In genomic region chr13:93472296-93472695, GRCh38 we compare ENCODE assay signal across 20 cellular contexts.
DNase-seq lines count a peak whose midpoint lies in the region; ATAC-seq and TF ChIP-seq lines count a peak whose summit lies in the region.
"Had no signal": no experiment of that assay in that cellular context is flagged by ENCODE, and none has a peak within 500 bp of the region (broad histone marks: within the 10 kb centered on the region; RNA-seq: fewer than 3 reads in every experiment).

No MANE protein-coding gene starts in this region.

- 0 out of 2 replicates have a peak overlapping the region, but pooled peaks have one; percentile 16 for H2AK5ac ChIP-seq in IMR-90 (ENCODE audit: low read depth, low read length)

- POLR2A ChIA-PET in IMR-90 (lab: Charles Lee; ENCODE audit: unreplicated experiment) = no interaction called here

- CTCF ChIA-PET in IMR-90 (lab: Yijun Ruan, JAX) = no interaction called here

- no peak overlapping the region for H2BK120ac ChIP-seq in IMR-90 (ENCODE audit: low read depth, low read length)

- no TSS peak for BruUV-seq in IMR-90 (replicated peaks; lab: Mats Ljungman, UMichigan)

- no peak for TF ChIP-seq RAD21 in IMR-90 (IDR thresholded peaks at IDR 0.05; ENCODE audit: low read length)

- dilution Hi-C loops in IMR-90 (cut with HindIII; ENCODE audit: low sequenced_read_pairs, unreplicated experiment) = no loop called here

- H3K4me1 ChIP-seq in IMR-90 (ENCODE audit: control insufficient read depth, insufficient read depth, low read length) = peaks cover 14% of the 10 kb centered on the region
- H3K4me1 ChIP-seq: BLaER1, Caco-2 had no signal

- H3K56ac ChIP-seq in IMR-90 (ENCODE audit: extremely low read depth, insufficient read depth, low read length) = no peak overlapping the region

- ATAC-seq in IMR-90 (ENCODE audit: low read depth) = no peak
- peak; percentile 54 for ATAC-seq in stimulated activated memory B cell treated with anti-CD40 and anti-IgM and Interleukin-4, amounts not matched to agents 10 μg/mL and 1 μg/mL and 100 μg/mL, for 72 hours
- ATAC-seq in HG02973 (IDR thresholded peaks at IDR 0.05; ENCODE audit: unreplicated experiment) = no peak
- ATAC-seq: CD8-positive, alpha-beta T cell; GM12878; GM23338; HCT116 had no signal

- H3K9ac ChIP-seq in IMR-90 (ENCODE audit: low read depth, low read length) = no peak overlapping the region
- H3K9ac ChIP-seq: BLaER1 had no signal

- H4K91ac ChIP-seq in IMR-90 (ENCODE audit: insufficient read depth, low read depth, low read length) = no peak overlapping the region

- intact Hi-C loops in IMR-90 (cut with micrococcal nuclease) = no loop called here

- H2AK9ac ChIP-seq in IMR-90 (replicated peaks; ENCODE audit: low read depth, low read length, poor library complexity) = no peak overlapping the region

- H3K23ac ChIP-seq in IMR-90 (ENCODE audit: low read depth, low read length) = no peak overlapping the region

- H3K27ac ChIP-seq in IMR-90 (ENCODE audit: insufficient read depth, low read length) = no peak overlapping the region
- H3K27ac ChIP-seq: BLaER1, C4-2B had no signal

- H3K27me3 Mint-ChIP-seq in chondrocyte (ENCODE audit: low read depth) (no peaks in the 10 kb centered on the region), nephron progenitor cell (ENCODE audit: low read depth, poor library complexity) (no peaks in the 10 kb centered on the region)
- H3K27me3 Mint-ChIP-seq in stimulated activated memory B cell treated with anti-CD40 and anti-IgM and Interleukin-4, amounts not matched to agents 10 μg/mL and 1 μg/mL and 100 μg/mL, for 72 hours = no peaks in the 10 kb centered on the region
- H3K27me3 Mint-ChIP-seq: B cell; CD4-positive, CD25-positive, alpha-beta regulatory T cell had no signal

- H4K8ac ChIP-seq in IMR-90 (ENCODE audit: low read depth in 2 of 2, low read length in 2 of 2) = no peak overlapping the region

- no peak overlapping the region for H3K27ac Mint-ChIP-seq in chondrocyte (ENCODE audit: unreplicated experiment)
- H3K27ac Mint-ChIP-seq in nephron progenitor cell = peak overlapping the region; percentile 81
- no peak overlapping the region for H3K27ac Mint-ChIP-seq in stimulated activated memory B cell treated with anti-CD40 and anti-IgM and Interleukin-4, amounts not matched to agents 10 μg/mL and 1 μg/mL and 100 μg/mL, for 72 hours
- H3K27ac Mint-ChIP-seq: B cell; CD4-positive, CD25-positive, alpha-beta regulatory T cell; CD8-positive, alpha-beta T cell; GM23338; H9 had no signal

- no peak overlapping the region for H4K5ac ChIP-seq in IMR-90 (ENCODE audit: low read depth, low read length)

- 0 out of 2 replicates have a peak, but pooled peaks cover 4% of the 10 kb centered on the region for H3K9me3 ChIP-seq in IMR-90 (ENCODE audit: control insufficient read depth, insufficient read depth, low read length)
- H3K9me3 ChIP-seq: Caco-2 had no signal

- H3K4me3 ChIP-seq in IMR-90 (ENCODE audit: insufficient read depth, low read depth, low read length) = no peak overlapping the region
- H3K4me3 ChIP-seq: BLaER1, GM12878, GM23338 had no signal

- in situ Hi-C loops in IMR-90 (cut with MboI; ENCODE audit: low sequenced_read_pairs) = no loop called here

- H2BK5ac ChIP-seq in IMR-90 (ENCODE audit: low read depth, low read length, poor library complexity, severe bottlenecking) = no peak overlapping the region

- no peak for TF ChIP-seq CTCF in IMR-90 (conservative IDR thresholded peaks at IDR 0.05; ENCODE audit: low read depth, low read length)
- no peak for TF ChIP-seq CTCF in chondrocyte (IDR thresholded peaks at IDR 0.05)
- TF ChIP-seq CTCF in nephron progenitor cell (IDR thresholded peaks at IDR 0.05) = no peak

- H3K79me1 ChIP-seq in IMR-90 (ENCODE audit: low read depth in 1 of 2, low read length in 2 of 2) = peaks cover 5 to 8% of the 10 kb centered on the region in 2 experiments; a peak in 3 of 4 replicates

- H3K4me2 ChIP-seq in IMR-90 (ENCODE audit: low read depth, low read length) = no peak overlapping the region
- H3K4me2 ChIP-seq: BLaER1, GM23338 had no signal

- WGBS in IMR-90 (ENCODE audit: extremely low coverage in 2 of 2, insufficient read length in 1 of 2), 2 experiments = 100% methylated on average over 4 of the region's 7 CpGs; no CpG with 5 or more reads in 1 of the 2 experiments

- H3K27me3 ChIP-seq in IMR-90 (ENCODE audit: control insufficient read depth, insufficient read depth, low read length) = no peaks in the 10 kb centered on the region
- H3K27me3 ChIP-seq: BLaER1 had no signal

- H3K36me3 Mint-ChIP-seq in chondrocyte (ENCODE audit: low read depth) (peaks cover 4% of the 10 kb centered on the region), nephron progenitor cell (ENCODE audit: low read depth) (peaks cover 26% of the 10 kb centered on the region)
- no peaks in the 10 kb centered on the region for H3K36me3 Mint-ChIP-seq in stimulated activated memory B cell treated with anti-CD40 and anti-IgM and Interleukin-4, amounts not matched to agents 10 μg/mL and 1 μg/mL and 100 μg/mL, for 72 hours
- H3K36me3 Mint-ChIP-seq: CD4-positive, CD25-positive, alpha-beta regulatory T cell; CD8-positive, alpha-beta T cell had no signal

- TF ChIP-seq POLR2A in IMR-90 (IDR thresholded peaks at IDR 0.05; ENCODE audit: low read depth, low read length) = no peak

- no peak overlapping the region for H3K4ac ChIP-seq in IMR-90 (ENCODE audit: low read depth, low read length)

- no peak overlapping the region for H3K18ac ChIP-seq in IMR-90 (ENCODE audit: low read depth, low read length)

- no peak overlapping the region for H2BK15ac ChIP-seq in IMR-90 (ENCODE audit: low read depth, low read length)

- no peak overlapping the region for H3K14ac ChIP-seq in IMR-90 (replicated peaks; ENCODE audit: low read depth, low read length)

- no peak overlapping the region for H3K4me3 Mint-ChIP-seq in chondrocyte (ENCODE audit: unreplicated experiment)
- no peak overlapping the region for H3K4me3 Mint-ChIP-seq in nephron progenitor cell
- H3K4me3 Mint-ChIP-seq in stimulated activated memory B cell treated with anti-CD40 and anti-IgM and Interleukin-4, amounts not matched to agents 10 μg/mL and 1 μg/mL and 100 μg/mL, for 72 hours = no peak overlapping the region
- H3K4me3 Mint-ChIP-seq: B cell; CD4-positive, CD25-positive, alpha-beta regulatory T cell; CD8-positive, alpha-beta T cell; GM23338; H9 had no signal

- peaks cover 8% of the 10 kb centered on the region for H3K9me3 Mint-ChIP-seq in chondrocyte (ENCODE audit: low read depth)
- H3K9me3 Mint-ChIP-seq in nephron progenitor cell = peaks cover 24% of the 10 kb centered on the region
- H3K9me3 Mint-ChIP-seq in stimulated activated memory B cell treated with anti-CD40 and anti-IgM and Interleukin-4, amounts not matched to agents 10 μg/mL and 1 μg/mL and 100 μg/mL, for 72 hours = peaks cover 6% of the 10 kb centered on the region

- no peak overlapping the region for H2AFZ ChIP-seq in IMR-90 (replicated peaks; ENCODE audit: low read length, poor library complexity)
- H2AFZ ChIP-seq: GM23338 had no signal

- DNase-seq in IMR-90 (no peak), chondrocyte (ENCODE audit: low spot score) (peak; percentile 69), nephron progenitor cell (no peak), DMS53 treated with DMSO at 0.1 percent for 48 hours (lab: John Stamatoyannopoulos, UW; ENCODE audit: unreplicated experiment) (no peak)
- DNase-seq: Caco-2; CD4-positive, CD25-positive, alpha-beta regulatory T cell; CD8-positive, alpha-beta T cell; DMS153; DMS79; EL; GDM1; H9 had no signal

- 0 out of 2 replicates have a peak, but pooled peaks cover 5% of the 10 kb centered on the region for H3K9me1 ChIP-seq in IMR-90 (ENCODE audit: insufficient read depth, low read length)

- no peaks in the 10 kb centered on the region for H4K20me1 ChIP-seq in IMR-90 (ENCODE audit: insufficient read depth, low read length)
- H4K20me1 ChIP-seq: BLaER1 had no signal

- no peaks in the 10 kb centered on the region for H3K36me3 ChIP-seq in IMR-90 (ENCODE audit: control insufficient read depth, insufficient read depth, low read length)
- H3K36me3 ChIP-seq: BLaER1 had no signal

- H3K4me1 Mint-ChIP-seq in chondrocyte (ENCODE audit: low read depth) (peaks cover 25% of the 10 kb centered on the region), nephron progenitor cell (peaks cover 12% of the 10 kb centered on the region)
- no peaks in the 10 kb centered on the region for H3K4me1 Mint-ChIP-seq in stimulated activated memory B cell treated with anti-CD40 and anti-IgM and Interleukin-4, amounts not matched to agents 10 μg/mL and 1 μg/mL and 100 μg/mL, for 72 hours
- H3K4me1 Mint-ChIP-seq: B cell; CD4-positive, CD25-positive, alpha-beta regulatory T cell had no signal

- no peak overlapping the region for H2BK20ac ChIP-seq in IMR-90 (ENCODE audit: low read depth, low read length)

TF ChIP-seq in IMR-90, 13 proteins besides CTCF, POLR2A, EP300 and RAD21 (continues in another document):
- no peak for TF ChIP-seq RFX5 (IDR thresholded peaks at IDR 0.05; ENCODE audit: low read depth, low read length)
- no peak for TF ChIP-seq MXI1 (IDR thresholded peaks at IDR 0.05; ENCODE audit: borderline replicate concordance, low read depth, low read length)
- no peak for TF ChIP-seq CEBPB (IDR thresholded peaks at IDR 0.05; ENCODE audit: low read depth, low read length)
- TF ChIP-seq CHD1 (IDR thresholded peaks at IDR 0.05; ENCODE audit: low read depth, low read length) = no peak
- TF ChIP-seq ELK1 (IDR thresholded peaks at IDR 0.05; ENCODE audit: borderline replicate concordance, low read depth, low read length) = no peak
- TF ChIP-seq FOS (IDR thresholded peaks at IDR 0.05; ENCODE audit: low read depth, low read length) = no peak
- no peak for TF ChIP-seq MAZ (IDR thresholded peaks at IDR 0.05; ENCODE audit: borderline replicate concordance, low read depth, low read length)
- no peak for TF ChIP-seq RCOR1 (IDR thresholded peaks at IDR 0.05; ENCODE audit: insufficient replicate concordance, low read length)
- TF ChIP-seq NFE2L2 (IDR thresholded peaks at IDR 0.05; ENCODE audit: low read depth, low read length) = no peak
- no peak for TF ChIP-seq MAFK (IDR thresholded peaks at IDR 0.05; ENCODE audit: low read depth, low read length)
